Comparison of ENCODE assay signal across 20 cellular contexts in the genomic region with DNA sequence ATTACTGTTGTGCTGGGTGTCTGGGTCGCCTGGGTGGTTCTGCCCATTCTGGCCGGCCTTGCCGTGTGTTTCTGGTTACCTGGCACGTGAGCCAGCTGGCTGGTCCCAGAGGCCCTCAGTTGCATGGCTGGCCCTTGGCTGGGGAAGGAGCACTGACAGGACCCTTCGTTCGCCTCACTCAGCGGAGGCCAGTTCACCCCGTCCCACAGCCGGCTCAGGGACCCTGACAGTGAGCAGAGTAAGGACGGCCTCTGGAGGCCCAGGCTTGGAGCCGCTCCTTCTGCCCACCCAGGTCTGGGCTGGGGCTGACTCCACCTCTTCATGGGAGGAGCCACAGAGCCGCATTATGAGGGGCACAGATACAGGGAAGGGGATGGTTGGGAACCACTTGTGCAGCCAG. TPM values are rescaled to one million over a fixed set of nuclear protein-coding genes. Genes with fewer than 3 reads are reported as not detected.
"Had no signal": no experiment of that assay in that cellular context is flagged by ENCODE, and none has a peak within 500 bp of the region (broad histone marks: within the 10 kb centered on the region; RNA-seq: fewer than 3 reads in every experiment).

No MANE protein-coding gene starts in this region.

- ATAC-seq: activated T-cell treated with anti-CD3 and anti-CD28 coated beads, Interleukin-2, amount 50 U/mL, for 72 hours; stimulated activated naive CD8-positive, alpha-beta T cell treated with anti-CD3 and anti-CD28 coated beads, Interleukin-15, amount 100 ng/mL, for 72 hours had no signal

- H3K4me3 Mint-ChIP-seq: activated naive CD4-positive, alpha-beta T cell treated with anti-CD3 and anti-CD28 coated beads, Interleukin-2, amount 50 U/mL, for 24 hours; activated T-cell treated with anti-CD3 and anti-CD28 coated beads, Interleukin-2, amount 50 U/mL, for 72 hours; mesothelial cell of epicardium; nephron; stimulated activated naive CD8-positive, alpha-beta T cell treated with anti-CD3 and anti-CD28 coated beads, Interleukin-15, amount 100 ng/mL, for 72 hours had no signal

- FAIRE-seq: small intestine had no signal

- H3K27me3 ChIP-seq: dorsolateral prefrontal cortex had no signal

- H3K27ac Mint-ChIP-seq: activated naive CD4-positive, alpha-beta T cell treated with anti-CD3 and anti-CD28 coated beads, Interleukin-2, amount 50 U/mL, for 24 hours; activated T-cell treated with anti-CD3 and anti-CD28 coated beads, Interleukin-2, amount 50 U/mL, for 72 hours; mesothelial cell of epicardium; nephron; stimulated activated naive CD8-positive, alpha-beta T cell treated with anti-CD3 and anti-CD28 coated beads, Interleukin-15, amount 100 ng/mL, for 72 hours had no signal

- H3K4me3 ChIP-seq: dorsolateral prefrontal cortex had no signal

- DNase-seq: activated CD4-positive, alpha-beta T cell treated with anti-CD3 and anti-CD28 coated beads, Interleukin-2, amount 50 U/mL, for 4 hours; activated gamma-delta T cell; activated T-cell treated with anti-CD3 and anti-CD28 coated beads, Interleukin-2, amount 50 U/mL, for 72 hours; foreskin fibroblast; small intestine; stimulated activated CD4-positive, alpha-beta T cell treated with anti-CD3 and anti-CD28 coated beads, Interleukin-4, amount 100 ng/mL, for 1 hour; stimulated activated naive CD8-positive, alpha-beta T cell treated with anti-CD3 and anti-CD28 coated beads, Interleukin-15, amount 100 ng/mL, for 72 hours; SW 1271; T-helper 2 cell; trophoblast cell; WERI-Rb-1 had no signal

- H3K4me1 Mint-ChIP-seq: activated naive CD4-positive, alpha-beta T cell treated with anti-CD3 and anti-CD28 coated beads, Interleukin-2, amount 50 U/mL, for 24 hours; mesothelial cell of epicardium; stimulated activated naive CD8-positive, alpha-beta T cell treated with anti-CD3 and anti-CD28 coated beads, Interleukin-15, amount 100 ng/mL, for 72 hours had no signal

- H3K27me3 Mint-ChIP-seq: activated naive CD4-positive, alpha-beta T cell treated with anti-CD3 and anti-CD28 coated beads, Interleukin-2, amount 50 U/mL, for 24 hours; stimulated activated naive CD8-positive, alpha-beta T cell treated with anti-CD3 and anti-CD28 coated beads, Interleukin-15, amount 100 ng/mL, for 72 hours had no signal

- H3K9me3 Mint-ChIP-seq: activated naive CD4-positive, alpha-beta T cell treated with anti-CD3 and anti-CD28 coated beads, Interleukin-2, amount 50 U/mL, for 24 hours; activated T-cell treated with anti-CD3 and anti-CD28 coated beads, Interleukin-2, amount 50 U/mL, for 72 hours; mesothelial cell of epicardium; nephron; stimulated activated naive CD8-positive, alpha-beta T cell treated with anti-CD3 and anti-CD28 coated beads, Interleukin-15, amount 100 ng/mL, for 72 hours had no signal

- H3K27ac ChIP-seq: epithelial cell of prostate, WERI-Rb-1 had no signal

RNA-seq across cellular contexts. Expression of gene HGFAC, which starts 20.3 kb away (rescaled TPM):
- total RNA-seq: activated CD8-positive, alpha-beta memory T cell treated with anti-CD3 and anti-CD28 coated beads for 36 hours; omental fat pad had no signal

RNA-seq across cellular contexts. Expression of gene DOK7, which starts 41.6 kb away (rescaled TPM):
- total RNA-seq: activated CD8-positive, alpha-beta memory T cell treated with anti-CD3 and anti-CD28 coated beads for 36 hours; activated T-cell treated with anti-CD3 and anti-CD28 coated beads, Interleukin-2, amount 50 U/mL, for 72 hours; glomerular endothelial cell; lung microvascular endothelial cell; omental fat pad had no signal
